In genomic region chr19:34217952-34218817, GRCh38 we compare ENCODE assay signal across 8 cellular contexts. TPM values are rescaled to one million over a fixed set of nuclear protein-coding genes. Genes with fewer than 3 reads are reported as not detected.
A peak's percentile ranks its signal among the peaks of the same experiment; 100 is the strongest.
DNase-seq lines count a peak whose midpoint lies in the region; ATAC-seq and TF ChIP-seq lines count a peak whose summit lies in the region.

No MANE protein-coding gene starts in this region.

- H3K4me1 Mint-ChIP-seq in nephron = peaks cover 6% of the 10 kb centered on the region

- DNase-seq in AG04449 (ENCODE audit: low read depth, low spot score) (peak; percentile 98), NAMALWA (ENCODE audit: low spot score) (peak; percentile 90), T-helper 9 cell (peak; percentile 50), astrocyte of the hippocampus (ENCODE audit: low read depth, low spot score) (peak; percentile 95), left ventricle myocardium superior (no peak), NCI-H524 (lab: John Stamatoyannopoulos, UW) (no peak)

- no peak overlapping the region for H3K4me3 ChIP-seq in AG04449 (ENCODE audit: low read depth, low read length)

- TF ChIP-seq CTCF in AG04449 (IDR thresholded peaks at IDR 0.05; ENCODE audit: insufficient read depth, low read length, missing control alignments) (no peak), nephron (IDR thresholded peaks at IDR 0.05; ENCODE audit: unreplicated experiment in 3 of 3) (no peak)

- H3K27ac Mint-ChIP-seq in nephron = peak overlapping the region; percentile 37 to 79 (median 75)

- CTCF ChIA-PET in AG04449 (lab: Yijun Ruan, JAX) = interaction anchor here (1.1 to 5.1 kb wide), 4 partner anchors 9 to 73 kb away, joined by 3 to 63 read pairs (median 4); no protein-coding TSS in a partner anchor

- H3K4me3 Mint-ChIP-seq in nephron = peak overlapping the region in 1 of 3 experiments; percentile 2

- H3K27me3 Mint-ChIP-seq in nephron (ENCODE audit: low read depth) = no peaks in the 10 kb centered on the region

- POLR2A ChIA-PET in AG04449 (lab: Yijun Ruan, JAX) = interaction anchor here (0.6 to 2.1 kb wide), 4 partner anchors 14 to 56 kb away, joined by 3 to 8 read pairs (median 4); no protein-coding TSS in a partner anchor

- intact Hi-C loops in left ventricle myocardium superior (cut with micrococcal nuclease) = no loop called here

- ATAC-seq in GM19372 (IDR thresholded peaks at IDR 0.05; ENCODE audit: low read depth, unreplicated experiment) (peak; percentile 79), left ventricle myocardium superior (no peak)

- no peaks in the 10 kb centered on the region for H3K9me3 Mint-ChIP-seq in nephron

- peaks cover 72% of the 10 kb centered on the region for H3K36me3 Mint-ChIP-seq in nephron (ENCODE audit: low read depth)

RNA-seq across cellular contexts. Expression of gene GARRE1, which starts 36.2 kb away (rescaled TPM):
- 19.8 TPM for total RNA-seq in left ventricle myocardium superior

RNA-seq across cellular contexts. Expression of gene LSM14A, which starts 45.9 kb away (rescaled TPM):
- total RNA-seq in left ventricle myocardium superior = 66.6 TPM

Comparison
In these comparisons a context has a peak if more than half of its experiments do, and no peak if none do; other contexts are left out.
1. DNase-seq: peak in AG04449 (single experiment), NAMALWA (single experiment), T-helper 9 cell (single experiment) and astrocyte of the hippocampus (single experiment); none in left ventricle myocardium superior (single experiment) and NCI-H524 (0 of 2).